1 cellular context compared by ENCODE assay signal in genomic region chr7:30504347-30505173, GRCh38.
TF ChIP-seq lines count a peak whose summit lies in the region.

TSS of gene GGCT (minus strand) at chr7:30504829. CDS start at chr7:30504709, 120 bp downstream.

TF ChIP-seq in GM12878, 131 proteins besides CTCF, POLR2A, EP300 and RAD21 (continued from another document and continues in another):
- no peak for TF ChIP-seq PRDM15 (CRISPR knock-in tag; IDR thresholded peaks at IDR 0.05)
- TF ChIP-seq ZBTB40 (IDR thresholded peaks at IDR 0.05; ENCODE audit: borderline replicate concordance), result peak; percentile 75; the same call in 1 of the 2 replicates
- TF ChIP-seq ATF7 (IDR thresholded peaks at IDR 0.05; ENCODE audit: low read depth), result peak; percentile 24; the same call in 1 of the 2 replicates
- TF ChIP-seq SKIL (IDR thresholded peaks at IDR 0.05; ENCODE audit: low read depth, poor library complexity, severe bottlenecking), result peak; percentile 26
- TF ChIP-seq E4F1 (IDR thresholded peaks at IDR 0.05; ENCODE audit: borderline replicate concordance, partially characterized antibody), result peak; percentile 65
- peak; percentile 54 for TF ChIP-seq FOS (IDR thresholded peaks at IDR 0.05; ENCODE audit: borderline replicate concordance, extremely low read depth, insufficient read length)
- no peak for TF ChIP-seq CHD1 (IDR thresholded peaks at IDR 0.05; ENCODE audit: low read depth, low read length)
- no peak for TF ChIP-seq MEF2B (IDR thresholded peaks at IDR 0.05; ENCODE audit: partially characterized antibody, poor library complexity, severe bottlenecking)
- peak; percentile 89 for TF ChIP-seq SMAD5 (IDR thresholded peaks at IDR 0.05; ENCODE audit: low read depth)
- no peak for TF ChIP-seq NRF1 (conservative IDR thresholded peaks at IDR 0.05; ENCODE audit: low read depth, low read length)
- peak; percentile 61 for TF ChIP-seq PBX3 (IDR thresholded peaks at IDR 0.05; ENCODE audit: insufficient replicate concordance, low read depth, low read length)
- TF ChIP-seq KLF5 (IDR thresholded peaks at IDR 0.05; ENCODE audit: partially characterized antibody), result no peak
- TF ChIP-seq ZNF592 (IDR thresholded peaks at IDR 0.05), result no peak
- peak; percentile 62 for TF ChIP-seq NBN (IDR thresholded peaks at IDR 0.05)
- TF ChIP-seq MXI1 (IDR thresholded peaks at IDR 0.05; ENCODE audit: low read depth, low read length), result peak; percentile 67
- TF ChIP-seq YBX1 (IDR thresholded peaks at IDR 0.05), result no peak
- peak; percentile 71 for TF ChIP-seq RUNX3 (IDR thresholded peaks at IDR 0.05; ENCODE audit: low read length)
- no peak for TF ChIP-seq RELA (IDR thresholded peaks at IDR 0.05; ENCODE audit: borderline replicate concordance, partially characterized antibody)
- peak; percentile 96 for TF ChIP-seq E2F8 (IDR thresholded peaks at IDR 0.05; ENCODE audit: low read depth, partially characterized antibody)
- peak; percentile 79 for TF ChIP-seq RFX5 (IDR thresholded peaks at IDR 0.05; ENCODE audit: low read depth, low read length)
- peak; percentile 90 for TF ChIP-seq POLR2AphosphoS5 (IDR thresholded peaks at IDR 0.05; ENCODE audit: low read length)
- 0 out of 2 replicates have a peak, but pooled peaks have one; percentile 18 for TF ChIP-seq EED (IDR thresholded peaks at IDR 0.05; ENCODE audit: low read depth)
- TF ChIP-seq SP1 (IDR thresholded peaks at IDR 0.05; ENCODE audit: low read depth, low read length), result peak; percentile 98
- peak; percentile 34 for TF ChIP-seq MAX (IDR thresholded peaks at IDR 0.05; ENCODE audit: low read depth, low read length)
- peak; percentile 58 to 93 for TF ChIP-seq EGR1 (IDR thresholded peaks at IDR 0.05; ENCODE audit: borderline replicate concordance in 1 of 2, low read depth in 2 of 2, low read length in 2 of 2)
